15 cellular contexts compared by ENCODE assay signal in the genomic region with DNA sequence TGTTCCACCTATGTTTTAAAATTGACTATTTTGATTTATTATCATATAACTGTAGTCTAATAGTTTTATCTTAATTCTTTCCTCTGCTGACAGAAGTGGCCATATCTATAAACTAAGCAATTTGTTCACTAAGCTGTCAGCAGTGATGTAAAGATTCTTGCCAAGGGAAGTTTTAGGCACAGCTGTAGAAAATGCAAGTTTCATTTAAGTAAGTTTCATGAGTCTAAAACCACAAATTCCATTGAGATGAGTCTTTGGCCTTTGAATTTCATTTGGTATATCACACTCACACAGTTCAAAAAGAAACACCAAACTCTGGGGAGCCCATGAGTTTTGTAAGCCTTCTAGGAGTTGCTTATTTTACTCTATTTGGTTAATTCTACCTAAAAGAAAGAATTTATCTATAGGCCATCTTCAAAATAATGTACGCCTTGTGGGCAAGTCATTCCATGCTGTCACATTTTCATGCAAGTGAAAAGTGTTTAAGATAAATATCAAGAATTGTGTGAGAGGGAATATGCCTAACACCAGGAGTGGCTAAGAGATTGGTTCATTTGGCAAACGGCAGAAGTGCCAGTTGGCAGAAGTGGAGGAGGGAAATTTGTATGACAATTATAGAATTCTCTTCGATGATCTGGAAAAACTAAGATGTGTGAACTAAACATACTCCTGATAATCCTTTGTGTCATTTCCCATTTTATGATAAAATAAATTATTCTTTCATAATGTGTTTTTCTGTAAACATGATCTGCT.
DNase-seq lines count a peak whose midpoint lies in the region; ATAC-seq and TF ChIP-seq lines count a peak whose summit lies in the region.
"Had no signal": no experiment of that assay in that cellular context is flagged by ENCODE, and none has a peak within 500 bp of the region (broad histone marks: within the 10 kb centered on the region; RNA-seq: fewer than 3 reads in every experiment).

No MANE protein-coding gene starts in this region.

- H2AK5ac ChIP-seq in mesendoderm (ENCODE audit: low read length), result no peak overlapping the region

- H3K27me3 Mint-ChIP-seq in glutamatergic neuron (ENCODE audit: unreplicated experiment), result no peaks in the 10 kb centered on the region
- H3K27me3 Mint-ChIP-seq in CD8-positive, alpha-beta memory T cell, result no peaks in the 10 kb centered on the region
- H3K27me3 Mint-ChIP-seq: activated B cell treated with CpG ODN at 0.5 μM for 24 hours; CD4-positive, CD25-positive, alpha-beta regulatory T cell had no signal

- H3F3A ChIP-seq in MM.1S (ENCODE audit: insufficient read depth, low read length), result peaks cover 4% of the 10 kb centered on the region; the same call in 1 of the 2 replicates

- H3K4me3 ChIP-seq in BJ (ENCODE audit: low read depth, low read length) (no peak overlapping the region), MM.1S (ENCODE audit: low read length) (no peak overlapping the region), cardiac fibroblast (replicated peaks in 1 of 2; ENCODE audit: low read depth in 2 of 2, low read length in 2 of 2) (no peak overlapping the region), mesendoderm (ENCODE audit: low read length) (no peak overlapping the region)
- no peak overlapping the region for H3K4me3 ChIP-seq in CD8-positive, alpha-beta memory T cell (ENCODE audit: low read length)

- H3K27me3 ChIP-seq in BJ (ENCODE audit: control insufficient read depth, insufficient read depth, low read length), result no peaks in the 10 kb centered on the region
- no peaks in the 10 kb centered on the region for H3K27me3 ChIP-seq in MM.1S (replicated peaks; ENCODE audit: insufficient read depth, low read length)
- H3K27me3 ChIP-seq in mesendoderm (ENCODE audit: insufficient read depth, low read length, poor library complexity), result no peaks in the 10 kb centered on the region
- no peaks in the 10 kb centered on the region for H3K27me3 ChIP-seq in CD8-positive, alpha-beta memory T cell (ENCODE audit: insufficient read depth, low read length, poor library complexity, severe bottlenecking)

- POLR2A ChIA-PET in BJ (lab: Charles Lee), result interaction anchor here (0.5 kb wide), 1 partner anchor 310 kb away, joined by 3 read pairs; no protein-coding TSS in a partner anchor
- POLR2A ChIA-PET in CD8-positive, alpha-beta memory T cell (lab: Charles Lee), result no interaction called here

- no peak overlapping the region for H2BK5ac ChIP-seq in mesendoderm (ENCODE audit: low read length)

- H2BK15ac ChIP-seq in mesendoderm (replicated peaks; ENCODE audit: low read depth), result no peak overlapping the region

- no peak overlapping the region for H2AFZ ChIP-seq in MM.1S (ENCODE audit: low read length)

- peak overlapping the region; percentile 26; the same call in 1 of the 2 replicates for H3K27ac ChIP-seq in MM.1S (ENCODE audit: low read length)
- no peak overlapping the region for H3K27ac ChIP-seq in mesendoderm (ENCODE audit: low read depth, low read length)
- no peak overlapping the region for H3K27ac ChIP-seq in CD8-positive, alpha-beta memory T cell (ENCODE audit: low read depth, low read length)

- H3K4me3 Mint-ChIP-seq in glutamatergic neuron (ENCODE audit: unreplicated experiment), result no peak overlapping the region
- no peak overlapping the region for H3K4me3 Mint-ChIP-seq in CD8-positive, alpha-beta memory T cell
- H3K4me3 Mint-ChIP-seq: activated B cell treated with CpG ODN at 0.5 μM for 24 hours; CD4-positive, CD25-positive, alpha-beta regulatory T cell had no signal

- peaks cover 9% of the 10 kb centered on the region for H3K4me1 ChIP-seq in MM.1S (ENCODE audit: low read length)
- no peaks in the 10 kb centered on the region for H3K4me1 ChIP-seq in mesendoderm (ENCODE audit: control insufficient read depth, low read depth, low read length)
- H3K4me1 ChIP-seq in CD8-positive, alpha-beta memory T cell (ENCODE audit: insufficient read depth, low read length), result no peaks in the 10 kb centered on the region

- CTCF ChIA-PET in BJ (lab: Yijun Ruan, JAX), result no interaction called here
- CTCF ChIA-PET in CD8-positive, alpha-beta memory T cell (lab: Charles Lee), result no interaction called here

- no peaks in the 10 kb centered on the region for H3K9me2 ChIP-seq in MM.1S (replicated peaks; ENCODE audit: insufficient read depth, low read length)

- H3K4ac ChIP-seq in mesendoderm (ENCODE audit: low read depth, low read length), result no peak overlapping the region

- H4K5ac ChIP-seq in mesendoderm (ENCODE audit: low read length), result no peak overlapping the region

- no peak for ATAC-seq in GM18907 (IDR thresholded peaks at IDR 0.05; ENCODE audit: unreplicated experiment)
- ATAC-seq: left ventricle myocardium superior had no signal

- H3K36me3 Mint-ChIP-seq in glutamatergic neuron (ENCODE audit: unreplicated experiment), result no peaks in the 10 kb centered on the region
- no peaks in the 10 kb centered on the region for H3K36me3 Mint-ChIP-seq in CD8-positive, alpha-beta memory T cell
- H3K36me3 Mint-ChIP-seq: CD4-positive, CD25-positive, alpha-beta regulatory T cell had no signal

- H3K4me2 ChIP-seq in MM.1S (ENCODE audit: low read depth, low read length) (no peak overlapping the region), mesendoderm (ENCODE audit: low read length) (no peak overlapping the region)

- H3K9ac ChIP-seq in MM.1S (ENCODE audit: low read length) (no peak overlapping the region), mesendoderm (ENCODE audit: low read length) (no peak overlapping the region)

- no peak overlapping the region for H3K23ac ChIP-seq in mesendoderm (ENCODE audit: low read length)

- H3K79me2 ChIP-seq in MM.1S (ENCODE audit: low read length) (no peaks in the 10 kb centered on the region), mesendoderm (ENCODE audit: control insufficient read depth, insufficient read depth, low read length) (no peaks in the 10 kb centered on the region)

- no peaks in the 10 kb centered on the region for H3K9me3 ChIP-seq in MM.1S (replicated peaks; ENCODE audit: insufficient read depth, low read length)
- no peaks in the 10 kb centered on the region for H3K9me3 ChIP-seq in CD8-positive, alpha-beta memory T cell (ENCODE audit: low read length)

- H4K8ac ChIP-seq in mesendoderm (ENCODE audit: low read depth, low read length), result no peak overlapping the region

- no peaks in the 10 kb centered on the region for H3K9me3 Mint-ChIP-seq in glutamatergic neuron (ENCODE audit: unreplicated experiment)
- peaks cover 0 to 17% (median 5%) of the 10 kb centered on the region in 5 donors for H3K9me3 Mint-ChIP-seq in CD8-positive, alpha-beta memory T cell

- no peak overlapping the region for H2BK120ac ChIP-seq in mesendoderm (ENCODE audit: low read depth, low read length)

- H3K36me3 ChIP-seq in BJ (ENCODE audit: control insufficient read depth, insufficient read depth, low read length), result no peaks in the 10 kb centered on the region
- H3K36me3 ChIP-seq in MM.1S (replicated peaks; ENCODE audit: insufficient read depth, low read length), result no peaks in the 10 kb centered on the region
- H3K36me3 ChIP-seq in mesendoderm (ENCODE audit: control insufficient read depth, insufficient read depth, low read length), result no peaks in the 10 kb centered on the region
- H3K36me3 ChIP-seq in CD8-positive, alpha-beta memory T cell (ENCODE audit: insufficient read depth, low read length), result no peaks in the 10 kb centered on the region

- H3K4me1 Mint-ChIP-seq in glutamatergic neuron (ENCODE audit: low read depth, unreplicated experiment), result no peaks in the 10 kb centered on the region
- no peaks in the 10 kb centered on the region for H3K4me1 Mint-ChIP-seq in CD8-positive, alpha-beta memory T cell
- H3K4me1 Mint-ChIP-seq: activated B cell treated with CpG ODN at 0.5 μM for 24 hours; CD4-positive, CD25-positive, alpha-beta regulatory T cell had no signal

- H3K56ac ChIP-seq in mesendoderm (ENCODE audit: low read length), result no peak overlapping the region

- H3K18ac ChIP-seq in mesendoderm (ENCODE audit: low read length), result no peak overlapping the region

- H3K79me1 ChIP-seq in mesendoderm (ENCODE audit: low read length), result no peaks in the 10 kb centered on the region

- H4K20me1 ChIP-seq in MM.1S (ENCODE audit: insufficient read depth, low read length), result no peaks in the 10 kb centered on the region

- no peak for TF ChIP-seq CTCF in BJ (IDR thresholded peaks at IDR 0.05; ENCODE audit: insufficient read depth, low read depth, low read length)
- TF ChIP-seq CTCF in MM.1S (IDR thresholded peaks at IDR 0.05; ENCODE audit: low read length), result no peak
- TF ChIP-seq CTCF in cardiac fibroblast (IDR thresholded peaks at IDR 0.05; ENCODE audit: low read depth, low read length), result no peak
- no peak for TF ChIP-seq CTCF in glutamatergic neuron (IDR thresholded peaks at IDR 0.05; ENCODE audit: partially characterized antibody, unreplicated experiment)

- WGBS in mesendoderm (ENCODE audit: extremely low coverage, insufficient coverage, low lambda C conversion rate), result no CpG with 5 or more reads among the region's 3 CpGs

- DNase-seq in BJ (ENCODE audit: low read depth), result peak; percentile 73
- peak; percentile 79 for DNase-seq in MM.1S
- peak; percentile 57 to 87 for DNase-seq in cardiac fibroblast (ENCODE audit: low read depth in 2 of 2)
- DNase-seq in mesendoderm, result peak; percentile 49
- no peak for DNase-seq in DMS114 treated with DMSO at 0.1 percent for 48 hours (lab: John Stamatoyannopoulos, UW; ENCODE audit: unreplicated experiment)
- no peak for DNase-seq in glutamatergic neuron
- no peak for DNase-seq in CD8-positive, alpha-beta memory T cell
- DNase-seq: activated B cell treated with CpG ODN at 0.5 μM for 24 hours; anterior cingulate cortex; CD4-positive, CD25-positive, alpha-beta regulatory T cell; H7; left ventricle myocardium superior; NCI-H526; stimulated activated naive CD4-positive, alpha-beta T cell had no signal

- H3K27ac Mint-ChIP-seq in glutamatergic neuron (ENCODE audit: unreplicated experiment), result no peak overlapping the region
- no peak overlapping the region for H3K27ac Mint-ChIP-seq in CD8-positive, alpha-beta memory T cell
- H3K27ac Mint-ChIP-seq: activated B cell treated with CpG ODN at 0.5 μM for 24 hours; CD4-positive, CD25-positive, alpha-beta regulatory T cell had no signal

Comparison
In these comparisons a context has a peak if more than half of its experiments do, and no peak if none do; other contexts are left out.
1. DNase-seq: peak in BJ (single experiment), MM.1S (single experiment), cardiac fibroblast (2 of 2) and mesendoderm (single experiment); none in DMS114 treated with DMSO at 0.1 percent for 48 hours (single experiment), glutamatergic neuron (single experiment) and CD8-positive, alpha-beta memory T cell (0 of 5).